ENCODE assay signal across 19 cellular contexts in genomic region chr7:65975814-65976445, GRCh38.
"Had no signal": no experiment of that assay in that cellular context is flagged by ENCODE, and none has a peak within 500 bp of the region (broad histone marks: within the 10 kb centered on the region; RNA-seq: fewer than 3 reads in every experiment).

No MANE protein-coding gene starts in this region.

- H3K27me3 ChIP-seq: ascending aorta, breast epithelium, gastrocnemius medialis, heart left ventricle had no signal

- H3K4me1 ChIP-seq: parathyroid adenoma had no signal

- DNase-seq: activated naive CD4-positive, alpha-beta T cell treated with anti-CD3 and anti-CD28 coated beads for 36 hours; activated naive CD8-positive, alpha-beta T cell treated with anti-CD3 and anti-CD28 coated beads, Interleukin-2, amount 50 U/mL, for 24 hours; cerebellar nuclear complex; dermis blood vessel endothelial cell; erythroblast; gastrocnemius medialis; heart left ventricle; left cardiac atrium; naive thymus-derived CD4-positive, alpha-beta T cell; retina; stimulated activated naive CD8-positive, alpha-beta T cell treated with anti-CD3 and anti-CD28 coated beads, Interleukin-15, Interleukin-2, amounts not matched to agents 100 U/mL and 50 U/mL, for 24 hours; SW 1271; trophoblast cell had no signal

- ATAC-seq: gastrocnemius medialis; heart left ventricle; left cardiac atrium; naive thymus-derived CD4-positive, alpha-beta T cell; stimulated activated naive CD8-positive, alpha-beta T cell treated with anti-CD3 and anti-CD28 coated beads, Interleukin-15, Interleukin-2, amounts not matched to agents 100 U/mL and 50 U/mL, for 24 hours had no signal

- H3K4me2 ChIP-seq: smooth muscle cell had no signal

- H3K9me3 ChIP-seq: ascending aorta, breast epithelium, gastrocnemius medialis, heart left ventricle had no signal

- H3K9ac ChIP-seq: parathyroid adenoma had no signal

- H3K27ac ChIP-seq: ascending aorta, breast epithelium, gastrocnemius medialis, heart left ventricle, parathyroid adenoma had no signal

- FAIRE-seq: TTC549 had no signal

- H3K36me3 ChIP-seq: breast epithelium had no signal

- H3K4me3 ChIP-seq: ascending aorta, breast epithelium, gastrocnemius medialis, heart left ventricle, lung, smooth muscle cell had no signal

- H2AFZ ChIP-seq: parathyroid adenoma had no signal
